8 cellular contexts compared by ENCODE assay signal in the genomic region with DNA sequence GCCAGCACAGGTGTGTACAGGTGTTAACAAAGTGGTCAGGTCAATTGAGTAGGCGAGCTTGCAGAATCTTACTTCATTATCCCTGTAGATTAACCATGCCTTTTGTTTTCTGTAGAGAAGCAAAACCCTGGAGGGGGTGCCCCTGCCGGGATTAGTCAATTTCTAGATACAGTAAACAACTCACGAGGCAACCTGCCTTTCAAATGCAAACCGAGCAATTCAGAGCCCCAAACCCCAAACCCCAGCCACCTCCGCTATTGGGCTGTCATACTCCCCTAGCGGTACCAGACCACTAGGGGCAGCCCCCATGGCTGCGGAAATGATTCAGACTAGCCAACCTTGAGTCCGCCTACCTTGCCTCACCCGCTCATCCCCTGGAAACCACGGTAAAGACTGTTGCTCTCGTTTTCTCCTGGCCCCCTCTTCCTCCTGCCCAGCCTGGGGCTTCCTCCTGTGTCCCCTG.
A peak's percentile ranks its signal among the peaks of the same experiment; 100 is the strongest.
DNase-seq lines count a peak whose midpoint lies in the region; ATAC-seq and TF ChIP-seq lines count a peak whose summit lies in the region.

No MANE protein-coding gene starts in this region.

- no peak for TF ChIP-seq CTCF in colonic mucosa (IDR thresholded peaks at IDR 0.05)
- TF ChIP-seq CTCF in suprapubic skin (IDR thresholded peaks at IDR 0.05) = no peak

- H3K4me1 ChIP-seq in colonic mucosa (no peaks in the 10 kb centered on the region), suprapubic skin (no peaks in the 10 kb centered on the region)

- TF ChIP-seq EP300 in suprapubic skin (IDR thresholded peaks at IDR 0.05) = no peak

- H3K4me3 ChIP-seq in colonic mucosa = no peak overlapping the region
- H3K4me3 ChIP-seq in suprapubic skin = no peak overlapping the region

- 83% methylated on average over 11 of the region's 11 CpGs for WGBS in suprapubic skin

- H3K27me3 ChIP-seq in colonic mucosa = no peaks in the 10 kb centered on the region
- peaks cover 5% of the 10 kb centered on the region for H3K27me3 ChIP-seq in suprapubic skin

- H3K4me3 Mint-ChIP-seq in T-cell = peak overlapping the region in 1 of 3 donors; percentile 37

- no peak for TF ChIP-seq POLR2A in suprapubic skin (IDR thresholded peaks at IDR 0.05)

- CTCF ChIA-PET in T-cell (lab: Charles Lee) = interaction anchor here in 1 of 2 donors (0.6 kb wide), 1 partner anchor 15 kb away, joined by 3 read pairs; no protein-coding TSS in a partner anchor

- intact Hi-C loops in colonic mucosa (cut with DNase I) = no loop called here
- intact Hi-C loops in Right ventricle myocardium superior (cut with DNase I) = no loop called here

- H3K27me3 Mint-ChIP-seq in T-cell = peaks cover 2 to 21% of the 10 kb centered on the region in 2 donors

- peak overlapping the region; percentile 45 to 57 for H3K27ac Mint-ChIP-seq in T-cell

- peaks cover 9 to 26% (median 20%) of the 10 kb centered on the region in 3 donors for H3K4me1 Mint-ChIP-seq in T-cell

- H3K36me3 Mint-ChIP-seq in T-cell = no peaks in the 10 kb centered on the region

- H3K27ac ChIP-seq in colonic mucosa (no peak overlapping the region), suprapubic skin (no peak overlapping the region)

- no peaks in the 10 kb centered on the region for H3K9me3 Mint-ChIP-seq in T-cell

- peak; percentile 4 to 54 (median 26) for DNase-seq in T-cell
- DNase-seq in colonic mucosa = peak; percentile 22
- peak; percentile 54 to 74 for DNase-seq in stimulated activated CD8-positive, alpha-beta memory T cell treated with anti-CD3 and anti-CD28 coated beads, Interleukin-2, amount 100 ng/mL, for 48 hours (ENCODE audit: low read depth in 2 of 2)
- DNase-seq in Right ventricle myocardium superior = no peak
- no peak for DNase-seq in suprapubic skin (ENCODE audit: low spot score in 2 of 2)
- no peak for DNase-seq in retina

- ATAC-seq in GM18508 (IDR thresholded peaks at IDR 0.05; ENCODE audit: insufficient read depth, unreplicated experiment) (peak; percentile 94), HG02678 (IDR thresholded peaks at IDR 0.05; ENCODE audit: unreplicated experiment) (peak; percentile 99), T-cell (replicated peaks in 1 of 4) (peak; percentile 85 to 98 (median 88)), Right ventricle myocardium superior (ENCODE audit: poor library complexity) (no peak)

- H3K36me3 ChIP-seq in colonic mucosa = no peaks in the 10 kb centered on the region
- H3K36me3 ChIP-seq in suprapubic skin = no peaks in the 10 kb centered on the region

- H3K9me3 ChIP-seq in colonic mucosa (no peaks in the 10 kb centered on the region), suprapubic skin (no peaks in the 10 kb centered on the region)

- POLR2A ChIA-PET in T-cell (lab: Charles Lee) = no interaction called here

- H3K9ac ChIP-seq in colonic mucosa (ENCODE audit: low read depth in 2 of 2, low read length in 2 of 2) = no peak overlapping the region

Comparison
In these comparisons a context has a peak if more than half of its experiments do, and no peak if none do; other contexts are left out.
1. DNase-seq: peak in T-cell (34 of 34), colonic mucosa (single experiment) and stimulated activated CD8-positive, alpha-beta memory T cell treated with anti-CD3 and anti-CD28 coated beads, Interleukin-2, amount 100 ng/mL, for 48 hours (2 of 2); none in Right ventricle myocardium superior (single experiment), suprapubic skin (0 of 2) and retina (single experiment).